ENCODE assay signal across 10 cellular contexts in the genomic region with DNA sequence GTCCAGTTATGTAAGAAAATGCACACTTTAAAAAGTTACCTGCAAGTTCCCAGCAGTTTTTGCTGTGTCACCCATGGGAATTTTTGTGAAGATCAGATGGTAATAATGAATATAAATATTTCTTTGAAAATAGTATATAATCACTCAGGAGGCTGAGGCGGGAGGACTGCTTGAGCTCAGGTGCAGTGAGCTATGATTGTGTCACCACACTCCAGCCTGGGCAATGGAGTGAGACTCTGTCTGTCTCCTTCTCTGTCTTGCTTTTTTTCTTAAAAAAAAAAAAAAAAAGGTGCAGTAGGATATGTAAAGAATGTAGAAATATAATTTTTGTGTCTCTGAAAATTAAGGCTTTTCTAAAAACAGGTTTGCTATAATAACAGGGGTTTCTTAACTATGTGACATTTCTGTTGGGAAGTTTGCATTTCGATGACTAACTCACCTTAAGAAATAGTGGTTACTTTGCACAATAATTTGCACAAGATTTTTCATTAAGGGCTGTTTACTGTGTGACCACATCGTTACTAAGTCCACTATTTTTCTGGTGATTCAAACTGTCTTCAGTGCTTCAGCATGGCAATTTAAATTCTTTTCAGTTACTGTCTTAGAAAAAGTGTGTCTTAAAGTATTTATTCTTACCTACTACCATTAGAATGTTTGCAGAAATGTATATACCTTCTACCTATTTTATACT. TPM values are rescaled to one million over a fixed set of nuclear protein-coding genes. Genes with fewer than 3 reads are reported as not detected.
DNase-seq lines count a peak whose midpoint lies in the region; ATAC-seq and TF ChIP-seq lines count a peak whose summit lies in the region.
"Had no signal": no experiment of that assay in that cellular context is flagged by ENCODE, and none has a peak within 500 bp of the region (broad histone marks: within the 10 kb centered on the region; RNA-seq: fewer than 3 reads in every experiment).

No MANE protein-coding gene starts in this region.

- peaks cover 55% of the 10 kb centered on the region for H3K36me3 Mint-ChIP-seq in stimulated activated effector memory CD8-positive, alpha-beta T cell treated with anti-CD3 and anti-CD28 coated beads, Interleukin-12 subunit alpha, Interleukin-12 subunit beta, amount 100 ng/mL, for 72 hours

- peaks cover 0 to 83% (median 13%) of the 10 kb centered on the region in 6 donors for H3K36me3 ChIP-seq in spleen

- no peak overlapping the region for H3K27ac Mint-ChIP-seq in stimulated activated effector memory CD8-positive, alpha-beta T cell treated with anti-CD3 and anti-CD28 coated beads, Interleukin-12 subunit alpha, Interleukin-12 subunit beta, amount 100 ng/mL, for 72 hours
- H3K27ac Mint-ChIP-seq: nephron progenitor cell had no signal

- no peak overlapping the region for H3K4me3 ChIP-seq in fibroblast of the aortic adventitia (ENCODE audit: low read depth, low read length)
- H3K4me3 ChIP-seq in spleen, result peak overlapping the region in 1 of 8 donors; percentile 18
- H3K4me3 ChIP-seq: body of pancreas had no signal

- TF ChIP-seq CTCF in fibroblast of the aortic adventitia (IDR thresholded peaks at IDR 0.05; ENCODE audit: insufficient read depth, low read length) (no peak), spleen (IDR thresholded peaks at IDR 0.05 in 8 of 11, conservative IDR thresholded peaks at IDR 0.05 in 3 of 11) (no peak)

- peak overlapping the region in 7 of 8 donors; percentile 50 to 90 (median 73) for H3K27ac ChIP-seq in spleen
- H3K27ac ChIP-seq: body of pancreas had no signal

- H3K4me1 Mint-ChIP-seq in stimulated activated effector memory CD8-positive, alpha-beta T cell treated with anti-CD3 and anti-CD28 coated beads, Interleukin-12 subunit alpha, Interleukin-12 subunit beta, amount 100 ng/mL, for 72 hours, result peaks cover 6% of the 10 kb centered on the region
- H3K4me1 Mint-ChIP-seq: nephron progenitor cell had no signal

- no peak for ATAC-seq in stimulated activated effector memory CD8-positive, alpha-beta T cell treated with anti-CD3 and anti-CD28 coated beads, Interleukin-12 subunit alpha, Interleukin-12 subunit beta, amount 100 ng/mL, for 72 hours
- ATAC-seq: body of pancreas had no signal

- H3K9me3 ChIP-seq in spleen, result peaks cover 0 to 10% (median 5%) of the 10 kb centered on the region in 8 donors
- H3K9me3 ChIP-seq: body of pancreas had no signal

- WGBS in spleen, 5 donors, result 56 to 92% (median 73%) methylated on average over 3 of the region's 3 CpGs

- H3K9me3 Mint-ChIP-seq in stimulated activated effector memory CD8-positive, alpha-beta T cell treated with anti-CD3 and anti-CD28 coated beads, Interleukin-12 subunit alpha, Interleukin-12 subunit beta, amount 100 ng/mL, for 72 hours, result no peaks in the 10 kb centered on the region

- no peak overlapping the region for H3K4me3 Mint-ChIP-seq in stimulated activated effector memory CD8-positive, alpha-beta T cell treated with anti-CD3 and anti-CD28 coated beads, Interleukin-12 subunit alpha, Interleukin-12 subunit beta, amount 100 ng/mL, for 72 hours
- H3K4me3 Mint-ChIP-seq: nephron progenitor cell had no signal

- no peak for TF ChIP-seq POLR2A in spleen (IDR thresholded peaks at IDR 0.05)

- no peaks in the 10 kb centered on the region for H3K27me3 ChIP-seq in spleen (replicated peaks in 1 of 7)
- H3K27me3 ChIP-seq: body of pancreas had no signal

- H3K4me1 ChIP-seq in spleen, result peaks cover 0 to 16% (median 2%) of the 10 kb centered on the region in 6 donors

- intact Hi-C loops in spleen (cut with DNase I; ENCODE audit: low total_unique reads), result no loop called here

- DNase-seq in H4 (ENCODE audit: low spot score) (peak; percentile 22), RPMI7951 (ENCODE audit: low read depth) (peak; percentile 41), fibroblast of the aortic adventitia (ENCODE audit: low read depth) (peak; percentile 62), spleen (no peak), foreskin melanocyte (no peak), cortex of kidney (lab: John Stamatoyannopoulos, UW) (no peak)
- no peak for DNase-seq in stimulated activated effector memory CD8-positive, alpha-beta T cell treated with anti-CD3 and anti-CD28 coated beads, Interleukin-12 subunit alpha, Interleukin-12 subunit beta, amount 100 ng/mL, for 72 hours (ENCODE audit: low spot score in 2 of 2)
- DNase-seq: body of pancreas, NCI-H2029 treated with DMSO at 0.1 percent for 48 hours, nephron progenitor cell had no signal

RNA-seq across cellular contexts. Expression of a gene that starts 37.3 kb away (rescaled TPM):
- total RNA-seq in H4 (2014; rRNA removed; shearing (Covaris generic)), result 22.4 and 29.1 TPM in 2 replicates
- 30.0 and 31.1 TPM in 2 replicates for total RNA-seq in RPMI7951 (2014; rRNA removed; shearing (Covaris generic))
- total RNA-seq in fibroblast of the aortic adventitia (ENCODE audit: low replicate concordance), result 64.1 and 65.8 TPM in 2 replicates
- 10 to 100 TPM; 43.2 to 56.8 (median 47.3) TPM for total RNA-seq in spleen
- 1 to 10 TPM; 5.0 to 8.4 (median 6.0) TPM for polyA plus RNA-seq in spleen

Comparison
In these comparisons a context has a peak if more than half of its experiments do, and no peak if none do; other contexts are left out.
1. DNase-seq: peak in H4 (single experiment), RPMI7951 (single experiment) and fibroblast of the aortic adventitia (single experiment); none in spleen (single experiment), foreskin melanocyte (single experiment), cortex of kidney (single experiment) and stimulated activated effector memory CD8-positive, alpha-beta T cell treated with anti-CD3 and anti-CD28 coated beads, Interleukin-12 subunit alpha, Interleukin-12 subunit beta, amount 100 ng/mL, for 72 hours (0 of 2).